1 cellular context compared by ENCODE assay signal in genomic region chr12:124876171-124876570, GRCh38.
TF ChIP-seq lines count a peak whose summit lies in the region.

No MANE protein-coding gene starts in this region.

TF ChIP-seq in GM12878, 131 proteins besides CTCF, POLR2A, EP300 and RAD21:
- TF ChIP-seq ZBTB4 (CRISPR knock-in tag; IDR thresholded peaks at IDR 0.05) (no peak), BCL3 (IDR thresholded peaks at IDR 0.05; ENCODE audit: borderline replicate concordance, insufficient read depth, low read depth, low read length, poor library complexity, severe bottlenecking) (peak; percentile 42)
TF ChIP-seq in GM12878: peak in this region for 1.
